In the genomic region with DNA sequence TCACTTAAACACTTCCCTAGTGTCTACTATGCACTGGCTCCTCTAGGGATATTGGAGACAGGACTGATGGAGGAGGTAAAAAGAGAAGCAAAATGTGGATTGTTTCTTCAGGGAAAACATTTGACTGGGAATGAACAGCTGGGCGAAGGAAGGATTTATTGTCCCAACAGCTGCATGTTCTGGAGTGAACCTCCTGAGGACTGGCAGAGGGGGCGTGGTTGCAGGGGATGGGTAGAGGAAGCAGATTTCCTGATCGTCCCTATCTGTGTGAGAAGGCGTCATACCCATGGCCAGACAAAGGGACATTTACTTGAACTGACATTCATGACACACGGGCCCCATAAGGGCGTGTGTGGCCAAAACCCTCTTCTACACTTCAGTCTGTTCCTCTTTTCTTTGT, we compare ENCODE assay signal across 3 cellular contexts.
TF ChIP-seq lines count a peak whose summit lies in the region.

No MANE protein-coding gene starts in this region.

TF ChIP-seq in GM23338, 12 proteins besides CTCF, POLR2A, EP300 and RAD21 (continued from another document and continues in another):
- TF ChIP-seq, protein P1, sequence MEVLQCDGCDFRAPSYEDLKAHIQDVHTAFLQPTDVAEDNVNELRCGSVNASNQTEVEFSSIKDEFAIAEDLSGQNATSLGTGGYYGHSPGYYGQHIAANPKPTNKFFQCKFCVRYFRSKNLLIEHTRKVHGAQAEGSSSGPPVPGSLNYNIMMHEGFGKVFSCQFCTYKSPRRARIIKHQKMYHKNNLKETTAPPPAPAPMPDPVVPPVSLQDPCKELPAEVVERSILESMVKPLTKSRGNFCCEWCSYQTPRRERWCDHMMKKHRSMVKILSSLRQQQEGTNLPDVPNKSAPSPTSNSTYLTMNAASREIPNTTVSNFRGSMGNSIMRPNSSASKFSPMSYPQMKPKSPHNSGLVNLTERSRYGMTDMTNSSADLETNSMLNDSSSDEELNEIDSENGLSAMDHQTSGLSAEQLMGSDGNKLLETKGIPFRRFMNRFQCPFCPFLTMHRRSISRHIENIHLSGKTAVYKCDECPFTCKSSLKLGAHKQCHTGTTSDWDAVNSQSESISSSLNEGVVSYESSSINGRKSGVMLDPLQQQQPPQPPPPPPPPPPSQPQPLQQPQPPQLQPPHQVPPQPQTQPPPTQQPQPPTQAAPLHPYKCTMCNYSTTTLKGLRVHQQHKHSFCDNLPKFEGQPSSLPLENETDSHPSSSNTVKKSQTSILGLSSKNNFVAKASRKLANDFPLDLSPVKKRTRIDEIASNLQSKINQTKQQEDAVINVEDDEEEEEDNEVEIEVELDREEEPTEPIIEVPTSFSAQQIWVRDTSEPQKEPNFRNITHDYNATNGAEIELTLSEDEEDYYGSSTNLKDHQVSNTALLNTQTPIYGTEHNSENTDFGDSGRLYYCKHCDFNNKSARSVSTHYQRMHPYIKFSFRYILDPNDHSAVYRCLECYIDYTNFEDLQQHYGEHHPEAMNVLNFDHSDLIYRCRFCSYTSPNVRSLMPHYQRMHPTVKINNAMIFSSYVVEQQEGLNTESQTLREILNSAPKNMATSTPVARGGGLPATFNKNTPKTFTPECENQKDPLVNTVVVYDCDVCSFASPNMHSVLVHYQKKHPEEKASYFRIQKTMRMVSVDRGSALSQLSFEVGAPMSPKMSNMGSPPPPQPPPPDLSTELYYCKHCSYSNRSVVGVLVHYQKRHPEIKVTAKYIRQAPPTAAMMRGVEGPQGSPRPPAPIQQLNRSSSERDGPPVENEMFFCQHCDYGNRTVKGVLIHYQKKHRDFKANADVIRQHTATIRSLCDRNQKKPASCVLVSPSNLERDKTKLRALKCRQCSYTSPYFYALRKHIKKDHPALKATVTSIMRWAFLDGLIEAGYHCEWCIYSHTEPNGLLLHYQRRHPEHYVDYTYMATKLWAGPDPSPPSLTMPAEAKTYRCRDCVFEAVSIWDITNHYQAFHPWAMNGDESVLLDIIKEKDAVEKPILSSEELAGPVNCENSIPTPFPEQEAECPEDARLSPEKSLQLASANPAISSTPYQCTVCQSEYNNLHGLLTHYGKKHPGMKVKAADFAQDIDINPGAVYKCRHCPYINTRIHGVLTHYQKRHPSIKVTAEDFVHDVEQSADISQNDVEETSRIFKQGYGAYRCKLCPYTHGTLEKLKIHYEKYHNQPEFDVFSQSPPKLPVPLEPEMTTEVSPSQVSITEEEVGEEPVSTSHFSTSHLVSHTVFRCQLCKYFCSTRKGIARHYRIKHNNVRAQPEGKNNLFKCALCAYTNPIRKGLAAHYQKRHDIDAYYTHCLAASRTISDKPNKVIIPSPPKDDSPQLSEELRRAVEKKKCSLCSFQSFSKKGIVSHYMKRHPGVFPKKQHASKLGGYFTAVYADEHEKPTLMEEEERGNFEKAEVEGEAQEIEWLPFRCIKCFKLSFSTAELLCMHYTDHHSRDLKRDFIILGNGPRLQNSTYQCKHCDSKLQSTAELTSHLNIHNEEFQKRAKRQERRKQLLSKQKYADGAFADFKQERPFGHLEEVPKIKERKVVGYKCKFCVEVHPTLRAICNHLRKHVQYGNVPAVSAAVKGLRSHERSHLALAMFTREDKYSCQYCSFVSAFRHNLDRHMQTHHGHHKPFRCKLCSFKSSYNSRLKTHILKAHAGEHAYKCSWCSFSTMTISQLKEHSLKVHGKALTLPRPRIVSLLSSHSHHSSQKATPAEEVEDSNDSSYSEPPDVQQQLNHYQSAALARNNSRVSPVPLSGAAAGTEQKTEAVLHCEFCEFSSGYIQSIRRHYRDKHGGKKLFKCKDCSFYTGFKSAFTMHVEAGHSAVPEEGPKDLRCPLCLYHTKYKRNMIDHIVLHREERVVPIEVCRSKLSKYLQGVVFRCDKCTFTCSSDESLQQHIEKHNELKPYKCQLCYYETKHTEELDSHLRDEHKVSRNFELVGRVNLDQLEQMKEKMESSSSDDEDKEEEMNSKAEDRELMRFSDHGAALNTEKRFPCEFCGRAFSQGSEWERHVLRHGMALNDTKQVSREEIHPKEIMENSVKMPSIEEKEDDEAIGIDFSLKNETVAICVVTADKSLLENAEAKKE (CRISPR knock-in tag; IDR thresholded peaks at IDR 0.05), result no peak
- TF ChIP-seq JUNB (IDR thresholded peaks at IDR 0.05; ENCODE audit: unreplicated experiment) (no peak), ZNF114 (CRISPR knock-in tag; IDR thresholded peaks at IDR 0.05) (no peak)

TF ChIP-seq in HEK293, 187 proteins besides CTCF, POLR2A, EP300 and RAD21 (continued from another document):
- TF ChIP-seq ZNF148 (tag by site-specific recombination; IDR thresholded peaks at IDR 0.05; ENCODE audit: borderline replicate concordance) (no peak), ZNF701 (tag by site-specific recombination; IDR thresholded peaks at IDR 0.05) (no peak), HOXA7 (CRISPR knock-in tag; IDR thresholded peaks at IDR 0.05; ENCODE audit: borderline replicate concordance) (no peak), ZNF777 (tag by site-specific recombination; IDR thresholded peaks at IDR 0.05; ENCODE audit: borderline replicate concordance) (no peak), OVOL3 (tag by site-specific recombination; IDR thresholded peaks at IDR 0.05) (no peak)
- TF ChIP-seq, protein P2, sequence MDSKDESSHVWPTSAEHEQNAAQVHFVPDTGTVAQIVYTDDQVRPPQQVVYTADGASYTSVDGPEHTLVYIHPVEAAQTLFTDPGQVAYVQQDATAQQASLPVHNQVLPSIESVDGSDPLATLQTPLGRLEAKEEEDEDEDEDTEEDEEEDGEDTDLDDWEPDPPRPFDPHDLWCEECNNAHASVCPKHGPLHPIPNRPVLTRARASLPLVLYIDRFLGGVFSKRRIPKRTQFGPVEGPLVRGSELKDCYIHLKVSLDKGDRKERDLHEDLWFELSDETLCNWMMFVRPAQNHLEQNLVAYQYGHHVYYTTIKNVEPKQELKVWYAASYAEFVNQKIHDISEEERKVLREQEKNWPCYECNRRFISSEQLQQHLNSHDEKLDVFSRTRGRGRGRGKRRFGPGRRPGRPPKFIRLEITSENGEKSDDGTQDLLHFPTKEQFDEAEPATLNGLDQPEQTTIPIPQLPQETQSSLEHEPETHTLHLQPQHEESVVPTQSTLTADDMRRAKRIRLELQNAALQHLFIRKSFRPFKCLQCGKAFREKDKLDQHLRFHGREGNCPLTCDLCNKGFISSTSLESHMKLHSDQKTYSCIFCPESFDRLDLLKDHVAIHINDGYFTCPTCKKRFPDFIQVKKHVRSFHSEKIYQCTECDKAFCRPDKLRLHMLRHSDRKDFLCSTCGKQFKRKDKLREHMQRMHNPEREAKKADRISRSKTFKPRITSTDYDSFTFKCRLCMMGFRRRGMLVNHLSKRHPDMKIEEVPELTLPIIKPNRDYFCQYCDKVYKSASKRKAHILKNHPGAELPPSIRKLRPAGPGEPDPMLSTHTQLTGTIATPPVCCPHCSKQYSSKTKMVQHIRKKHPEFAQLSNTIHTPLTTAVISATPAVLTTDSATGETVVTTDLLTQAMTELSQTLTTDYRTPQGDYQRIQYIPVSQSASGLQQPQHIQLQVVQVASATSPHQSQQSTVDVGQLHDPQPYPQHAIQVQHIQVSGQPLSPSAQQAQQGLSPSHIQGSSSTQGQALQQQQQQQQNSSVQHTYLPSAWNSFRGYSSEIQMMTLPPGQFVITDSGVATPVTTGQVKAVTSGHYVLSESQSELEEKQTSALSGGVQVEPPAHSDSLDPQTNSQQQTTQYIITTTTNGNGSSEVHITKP (tag by site-specific recombination; IDR thresholded peaks at IDR 0.05), result peak; percentile 67

TF ChIP-seq in WTC11, 78 proteins besides CTCF, POLR2A, EP300 and RAD21 (continued from another document):
- TF ChIP-seq, protein P3, sequence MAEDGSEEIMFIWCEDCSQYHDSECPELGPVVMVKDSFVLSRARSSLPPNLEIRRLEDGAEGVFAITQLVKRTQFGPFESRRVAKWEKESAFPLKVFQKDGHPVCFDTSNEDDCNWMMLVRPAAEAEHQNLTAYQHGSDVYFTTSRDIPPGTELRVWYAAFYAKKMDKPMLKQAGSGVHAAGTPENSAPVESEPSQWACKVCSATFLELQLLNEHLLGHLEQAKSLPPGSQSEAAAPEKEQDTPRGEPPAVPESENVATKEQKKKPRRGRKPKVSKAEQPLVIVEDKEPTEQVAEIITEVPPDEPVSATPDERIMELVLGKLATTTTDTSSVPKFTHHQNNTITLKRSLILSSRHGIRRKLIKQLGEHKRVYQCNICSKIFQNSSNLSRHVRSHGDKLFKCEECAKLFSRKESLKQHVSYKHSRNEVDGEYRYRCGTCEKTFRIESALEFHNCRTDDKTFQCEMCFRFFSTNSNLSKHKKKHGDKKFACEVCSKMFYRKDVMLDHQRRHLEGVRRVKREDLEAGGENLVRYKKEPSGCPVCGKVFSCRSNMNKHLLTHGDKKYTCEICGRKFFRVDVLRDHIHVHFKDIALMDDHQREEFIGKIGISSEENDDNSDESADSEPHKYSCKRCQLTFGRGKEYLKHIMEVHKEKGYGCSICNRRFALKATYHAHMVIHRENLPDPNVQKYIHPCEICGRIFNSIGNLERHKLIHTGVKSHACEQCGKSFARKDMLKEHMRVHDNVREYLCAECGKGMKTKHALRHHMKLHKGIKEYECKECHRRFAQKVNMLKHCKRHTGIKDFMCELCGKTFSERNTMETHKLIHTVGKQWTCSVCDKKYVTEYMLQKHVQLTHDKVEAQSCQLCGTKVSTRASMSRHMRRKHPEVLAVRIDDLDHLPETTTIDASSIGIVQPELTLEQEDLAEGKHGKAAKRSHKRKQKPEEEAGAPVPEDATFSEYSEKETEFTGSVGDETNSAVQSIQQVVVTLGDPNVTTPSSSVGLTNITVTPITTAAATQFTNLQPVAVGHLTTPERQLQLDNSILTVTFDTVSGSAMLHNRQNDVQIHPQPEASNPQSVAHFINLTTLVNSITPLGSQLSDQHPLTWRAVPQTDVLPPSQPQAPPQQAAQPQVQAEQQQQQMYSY (CRISPR knock-in tag; IDR thresholded peaks at IDR 0.05), result no peak
- no peak for TF ChIP-seq NR3C1 (CRISPR knock-in tag; conservative IDR thresholded peaks at IDR 0.05; ENCODE audit: low read depth)
- no peak for TF ChIP-seq OVOL2 (CRISPR knock-in tag; IDR thresholded peaks at IDR 0.05; ENCODE audit: borderline replicate concordance)
